In the genomic region with DNA sequence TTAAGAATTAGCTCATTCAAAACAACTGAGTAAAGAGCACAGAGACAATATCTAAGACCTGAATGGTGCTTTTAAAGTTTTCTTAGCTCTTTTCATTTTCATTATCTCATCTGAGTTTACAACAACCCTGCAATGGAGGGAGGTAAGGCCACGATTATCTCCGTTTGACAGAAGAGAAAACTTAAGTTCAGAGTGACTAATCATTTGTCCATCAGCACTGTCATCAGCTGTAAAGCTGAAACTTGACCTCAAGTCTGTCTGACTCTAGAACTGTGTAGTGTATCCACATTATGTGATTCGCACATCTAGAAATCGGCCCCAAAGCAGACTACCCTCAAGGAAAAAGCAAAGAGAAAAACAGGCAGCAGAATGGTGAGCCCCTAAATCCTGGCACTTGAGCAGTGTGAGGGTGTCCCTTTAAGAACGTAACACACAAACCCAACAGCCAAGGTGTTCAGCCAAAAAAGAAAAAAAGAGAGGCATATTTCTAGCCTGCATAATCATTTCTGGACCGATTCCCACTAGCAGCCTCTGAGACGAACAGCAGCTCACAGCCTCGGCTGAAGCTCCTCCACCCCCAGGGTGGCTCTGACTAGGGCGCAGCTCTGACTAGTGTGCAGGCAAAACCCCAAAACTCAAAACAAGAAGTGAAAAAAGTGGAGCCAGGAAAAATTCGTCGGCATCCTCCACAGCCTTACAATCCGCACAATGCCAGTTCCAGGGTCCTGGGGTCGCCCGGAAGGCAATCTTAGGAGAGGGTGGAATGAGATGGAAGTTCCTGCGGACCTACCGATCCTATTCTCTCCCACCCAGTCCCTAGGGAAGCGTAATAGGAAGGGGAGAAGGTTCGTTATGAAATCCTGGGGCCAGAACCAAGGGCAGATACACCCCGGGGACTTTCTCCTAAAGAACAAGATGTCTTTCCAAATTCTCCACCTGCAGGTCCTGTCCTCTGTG, we compare ENCODE assay signal across 1 cellular context.
TF ChIP-seq lines count a peak whose summit lies in the region.

No MANE protein-coding gene starts in this region.

TF ChIP-seq in HepG2, 621 proteins besides CTCF, POLR2A, EP300 and RAD21 (continued from another document):
- TF ChIP-seq, protein P1, sequence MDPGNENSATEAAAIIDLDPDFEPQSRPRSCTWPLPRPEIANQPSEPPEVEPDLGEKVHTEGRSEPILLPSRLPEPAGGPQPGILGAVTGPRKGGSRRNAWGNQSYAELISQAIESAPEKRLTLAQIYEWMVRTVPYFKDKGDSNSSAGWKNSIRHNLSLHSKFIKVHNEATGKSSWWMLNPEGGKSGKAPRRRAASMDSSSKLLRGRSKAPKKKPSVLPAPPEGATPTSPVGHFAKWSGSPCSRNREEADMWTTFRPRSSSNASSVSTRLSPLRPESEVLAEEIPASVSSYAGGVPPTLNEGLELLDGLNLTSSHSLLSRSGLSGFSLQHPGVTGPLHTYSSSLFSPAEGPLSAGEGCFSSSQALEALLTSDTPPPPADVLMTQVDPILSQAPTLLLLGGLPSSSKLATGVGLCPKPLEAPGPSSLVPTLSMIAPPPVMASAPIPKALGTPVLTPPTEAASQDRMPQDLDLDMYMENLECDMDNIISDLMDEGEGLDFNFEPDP (CRISPR knock-in tag; conservative IDR thresholded peaks at IDR 0.05) = 0 out of 2 replicates have a peak, but pooled peaks have one; percentile 58
- no peak for TF ChIP-seq ATAD3A (CRISPR knock-in tag; IDR thresholded peaks at IDR 0.05)
- TF ChIP-seq, protein P2, sequence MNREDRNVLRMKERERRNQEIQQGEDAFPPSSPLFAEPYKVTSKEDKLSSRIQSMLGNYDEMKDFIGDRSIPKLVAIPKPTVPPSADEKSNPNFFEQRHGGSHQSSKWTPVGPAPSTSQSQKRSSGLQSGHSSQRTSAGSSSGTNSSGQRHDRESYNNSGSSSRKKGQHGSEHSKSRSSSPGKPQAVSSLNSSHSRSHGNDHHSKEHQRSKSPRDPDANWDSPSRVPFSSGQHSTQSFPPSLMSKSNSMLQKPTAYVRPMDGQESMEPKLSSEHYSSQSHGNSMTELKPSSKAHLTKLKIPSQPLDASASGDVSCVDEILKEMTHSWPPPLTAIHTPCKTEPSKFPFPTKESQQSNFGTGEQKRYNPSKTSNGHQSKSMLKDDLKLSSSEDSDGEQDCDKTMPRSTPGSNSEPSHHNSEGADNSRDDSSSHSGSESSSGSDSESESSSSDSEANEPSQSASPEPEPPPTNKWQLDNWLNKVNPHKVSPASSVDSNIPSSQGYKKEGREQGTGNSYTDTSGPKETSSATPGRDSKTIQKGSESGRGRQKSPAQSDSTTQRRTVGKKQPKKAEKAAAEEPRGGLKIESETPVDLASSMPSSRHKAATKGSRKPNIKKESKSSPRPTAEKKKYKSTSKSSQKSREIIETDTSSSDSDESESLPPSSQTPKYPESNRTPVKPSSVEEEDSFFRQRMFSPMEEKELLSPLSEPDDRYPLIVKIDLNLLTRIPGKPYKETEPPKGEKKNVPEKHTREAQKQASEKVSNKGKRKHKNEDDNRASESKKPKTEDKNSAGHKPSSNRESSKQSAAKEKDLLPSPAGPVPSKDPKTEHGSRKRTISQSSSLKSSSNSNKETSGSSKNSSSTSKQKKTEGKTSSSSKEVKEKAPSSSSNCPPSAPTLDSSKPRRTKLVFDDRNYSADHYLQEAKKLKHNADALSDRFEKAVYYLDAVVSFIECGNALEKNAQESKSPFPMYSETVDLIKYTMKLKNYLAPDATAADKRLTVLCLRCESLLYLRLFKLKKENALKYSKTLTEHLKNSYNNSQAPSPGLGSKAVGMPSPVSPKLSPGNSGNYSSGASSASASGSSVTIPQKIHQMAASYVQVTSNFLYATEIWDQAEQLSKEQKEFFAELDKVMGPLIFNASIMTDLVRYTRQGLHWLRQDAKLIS (CRISPR knock-in tag; IDR thresholded peaks at IDR 0.05) = no peak
- TF ChIP-seq SP4 (CRISPR knock-in tag; IDR thresholded peaks at IDR 0.05) = no peak
- no peak for TF ChIP-seq PHB2 (IDR thresholded peaks at IDR 0.05; ENCODE audit: partially characterized antibody)
- TF ChIP-seq, protein P3, sequence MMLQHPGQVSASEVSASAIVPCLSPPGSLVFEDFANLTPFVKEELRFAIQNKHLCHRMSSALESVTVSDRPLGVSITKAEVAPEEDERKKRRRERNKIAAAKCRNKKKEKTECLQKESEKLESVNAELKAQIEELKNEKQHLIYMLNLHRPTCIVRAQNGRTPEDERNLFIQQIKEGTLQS (CRISPR knock-in tag; IDR thresholded peaks at IDR 0.05) = no peak
- no peak for TF ChIP-seq KLF6 (CRISPR knock-in tag; IDR thresholded peaks at IDR 0.05)
- TF ChIP-seq, protein P4, sequence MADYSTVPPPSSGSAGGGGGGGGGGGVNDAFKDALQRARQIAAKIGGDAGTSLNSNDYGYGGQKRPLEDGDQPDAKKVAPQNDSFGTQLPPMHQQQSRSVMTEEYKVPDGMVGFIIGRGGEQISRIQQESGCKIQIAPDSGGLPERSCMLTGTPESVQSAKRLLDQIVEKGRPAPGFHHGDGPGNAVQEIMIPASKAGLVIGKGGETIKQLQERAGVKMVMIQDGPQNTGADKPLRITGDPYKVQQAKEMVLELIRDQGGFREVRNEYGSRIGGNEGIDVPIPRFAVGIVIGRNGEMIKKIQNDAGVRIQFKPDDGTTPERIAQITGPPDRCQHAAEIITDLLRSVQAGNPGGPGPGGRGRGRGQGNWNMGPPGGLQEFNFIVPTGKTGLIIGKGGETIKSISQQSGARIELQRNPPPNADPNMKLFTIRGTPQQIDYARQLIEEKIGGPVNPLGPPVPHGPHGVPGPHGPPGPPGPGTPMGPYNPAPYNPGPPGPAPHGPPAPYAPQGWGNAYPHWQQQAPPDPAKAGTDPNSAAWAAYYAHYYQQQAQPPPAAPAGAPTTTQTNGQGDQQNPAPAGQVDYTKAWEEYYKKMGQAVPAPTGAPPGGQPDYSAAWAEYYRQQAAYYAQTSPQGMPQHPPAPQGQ (CRISPR knock-in tag; IDR thresholded peaks at IDR 0.05; ENCODE audit: borderline replicate concordance) = no peak
- no peak for TF ChIP-seq ADNP (CRISPR knock-in tag; IDR thresholded peaks at IDR 0.05)
- TF ChIP-seq, protein P5, sequence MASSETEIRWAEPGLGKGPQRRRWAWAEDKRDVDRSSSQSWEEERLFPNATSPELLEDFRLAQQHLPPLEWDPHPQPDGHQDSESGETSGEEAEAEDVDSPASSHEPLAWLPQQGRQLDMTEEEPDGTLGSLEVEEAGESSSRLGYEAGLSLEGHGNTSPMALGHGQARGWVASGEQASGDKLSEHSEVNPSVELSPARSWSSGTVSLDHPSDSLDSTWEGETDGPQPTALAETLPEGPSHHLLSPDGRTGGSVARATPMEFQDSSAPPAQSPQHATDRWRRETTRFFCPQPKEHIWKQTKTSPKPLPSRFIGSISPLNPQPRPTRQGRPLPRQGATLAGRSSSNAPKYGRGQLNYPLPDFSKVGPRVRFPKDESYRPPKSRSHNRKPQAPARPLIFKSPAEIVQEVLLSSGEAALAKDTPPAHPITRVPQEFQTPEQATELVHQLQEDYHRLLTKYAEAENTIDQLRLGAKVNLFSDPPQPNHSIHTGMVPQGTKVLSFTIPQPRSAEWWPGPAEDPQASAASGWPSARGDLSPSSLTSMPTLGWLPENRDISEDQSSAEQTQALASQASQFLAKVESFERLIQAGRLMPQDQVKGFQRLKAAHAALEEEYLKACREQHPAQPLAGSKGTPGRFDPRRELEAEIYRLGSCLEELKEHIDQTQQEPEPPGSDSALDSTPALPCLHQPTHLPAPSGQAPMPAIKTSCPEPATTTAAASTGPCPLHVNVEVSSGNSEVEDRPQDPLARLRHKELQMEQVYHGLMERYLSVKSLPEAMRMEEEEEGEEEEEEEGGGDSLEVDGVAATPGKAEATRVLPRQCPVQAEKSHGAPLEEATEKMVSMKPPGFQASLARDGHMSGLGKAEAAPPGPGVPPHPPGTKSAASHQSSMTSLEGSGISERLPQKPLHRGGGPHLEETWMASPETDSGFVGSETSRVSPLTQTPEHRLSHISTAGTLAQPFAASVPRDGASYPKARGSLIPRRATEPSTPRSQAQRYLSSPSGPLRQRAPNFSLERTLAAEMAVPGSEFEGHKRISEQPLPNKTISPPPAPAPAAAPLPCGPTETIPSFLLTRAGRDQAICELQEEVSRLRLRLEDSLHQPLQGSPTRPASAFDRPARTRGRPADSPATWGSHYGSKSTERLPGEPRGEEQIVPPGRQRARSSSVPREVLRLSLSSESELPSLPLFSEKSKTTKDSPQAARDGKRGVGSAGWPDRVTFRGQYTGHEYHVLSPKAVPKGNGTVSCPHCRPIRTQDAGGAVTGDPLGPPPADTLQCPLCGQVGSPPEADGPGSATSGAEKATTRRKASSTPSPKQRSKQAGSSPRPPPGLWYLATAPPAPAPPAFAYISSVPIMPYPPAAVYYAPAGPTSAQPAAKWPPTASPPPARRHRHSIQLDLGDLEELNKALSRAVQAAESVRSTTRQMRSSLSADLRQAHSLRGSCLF (CRISPR knock-in tag; IDR thresholded peaks at IDR 0.05; ENCODE audit: borderline replicate concordance) = no peak
- TF ChIP-seq PRPF4 (IDR thresholded peaks at IDR 0.05; ENCODE audit: low read depth, low read length, poor library complexity, severe bottlenecking) = peak; percentile 8
- no peak for TF ChIP-seq SSRP1 (CRISPR knock-in tag; IDR thresholded peaks at IDR 0.05)
- no peak for TF ChIP-seq ZNF383 (CRISPR knock-in tag; IDR thresholded peaks at IDR 0.05; ENCODE audit: borderline replicate concordance)
- TF ChIP-seq, protein P6, sequence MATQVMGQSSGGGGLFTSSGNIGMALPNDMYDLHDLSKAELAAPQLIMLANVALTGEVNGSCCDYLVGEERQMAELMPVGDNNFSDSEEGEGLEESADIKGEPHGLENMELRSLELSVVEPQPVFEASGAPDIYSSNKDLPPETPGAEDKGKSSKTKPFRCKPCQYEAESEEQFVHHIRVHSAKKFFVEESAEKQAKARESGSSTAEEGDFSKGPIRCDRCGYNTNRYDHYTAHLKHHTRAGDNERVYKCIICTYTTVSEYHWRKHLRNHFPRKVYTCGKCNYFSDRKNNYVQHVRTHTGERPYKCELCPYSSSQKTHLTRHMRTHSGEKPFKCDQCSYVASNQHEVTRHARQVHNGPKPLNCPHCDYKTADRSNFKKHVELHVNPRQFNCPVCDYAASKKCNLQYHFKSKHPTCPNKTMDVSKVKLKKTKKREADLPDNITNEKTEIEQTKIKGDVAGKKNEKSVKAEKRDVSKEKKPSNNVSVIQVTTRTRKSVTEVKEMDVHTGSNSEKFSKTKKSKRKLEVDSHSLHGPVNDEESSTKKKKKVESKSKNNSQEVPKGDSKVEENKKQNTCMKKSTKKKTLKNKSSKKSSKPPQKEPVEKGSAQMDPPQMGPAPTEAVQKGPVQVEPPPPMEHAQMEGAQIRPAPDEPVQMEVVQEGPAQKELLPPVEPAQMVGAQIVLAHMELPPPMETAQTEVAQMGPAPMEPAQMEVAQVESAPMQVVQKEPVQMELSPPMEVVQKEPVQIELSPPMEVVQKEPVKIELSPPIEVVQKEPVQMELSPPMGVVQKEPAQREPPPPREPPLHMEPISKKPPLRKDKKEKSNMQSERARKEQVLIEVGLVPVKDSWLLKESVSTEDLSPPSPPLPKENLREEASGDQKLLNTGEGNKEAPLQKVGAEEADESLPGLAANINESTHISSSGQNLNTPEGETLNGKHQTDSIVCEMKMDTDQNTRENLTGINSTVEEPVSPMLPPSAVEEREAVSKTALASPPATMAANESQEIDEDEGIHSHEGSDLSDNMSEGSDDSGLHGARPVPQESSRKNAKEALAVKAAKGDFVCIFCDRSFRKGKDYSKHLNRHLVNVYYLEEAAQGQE (IDR thresholded peaks at IDR 0.05; ENCODE audit: borderline replicate concordance in 1 of 2, low read depth in 1 of 2, low read length in 2 of 2) = no peak
- TF ChIP-seq ZKSCAN5 (CRISPR knock-in tag; IDR thresholded peaks at IDR 0.05) = no peak
- TF ChIP-seq ZNF354B (CRISPR knock-in tag; IDR thresholded peaks at IDR 0.05) = no peak
